ENCODE assay signal across 8 cellular contexts in genomic region chr6:36625161-36625919, GRCh38. TPM values are rescaled to one million over a fixed set of nuclear protein-coding genes. Genes with fewer than 3 reads are reported as not detected.
DNase-seq lines count a peak whose midpoint lies in the region; ATAC-seq and TF ChIP-seq lines count a peak whose summit lies in the region.

No MANE protein-coding gene starts in this region.

- H3K4me3 ChIP-seq in lower lobe of right lung: no peak overlapping the region

- H3K36me3 ChIP-seq in lower lobe of right lung: no peaks in the 10 kb centered on the region

- H3K4me1 ChIP-seq in lower lobe of right lung: peaks cover 62% of the 10 kb centered on the region

- no peak for TF ChIP-seq CTCF in lower lobe of right lung (IDR thresholded peaks at IDR 0.05)

- intact Hi-C loops in lower lobe of right lung (cut with DNase I): loop anchor here (10.0 kb wide), 2 partner anchors 49 to 129 kb away; partner anchors contain the start of gene CDKN1A

- no peaks in the 10 kb centered on the region for H3K27me3 ChIP-seq in lower lobe of right lung (ENCODE audit: low read depth)

- H3K27ac ChIP-seq in lower lobe of right lung: peak overlapping the region; percentile 18

- H3K9me3 ChIP-seq in lower lobe of right lung: no peaks in the 10 kb centered on the region

- DNase-seq in AG08395 (ENCODE audit: low spot score) (peak; percentile 81), NCI-H1092 (lab: John Stamatoyannopoulos, UW) (peak; percentile 45), astrocyte of the hippocampus (ENCODE audit: low read depth, low spot score) (peak; percentile 80), lower lobe of right lung (no peak), medulla oblongata (ENCODE audit: extremely low spot score) (no peak)

- ATAC-seq in lower lobe of right lung (no peak), GM21576 (IDR thresholded peaks at IDR 0.05; ENCODE audit: unreplicated experiment) (no peak), HG02840 (IDR thresholded peaks at IDR 0.05; ENCODE audit: low FRiP score, unreplicated experiment) (no peak), HG03439 (IDR thresholded peaks at IDR 0.05; ENCODE audit: unreplicated experiment) (no peak)

RNA-seq across cellular contexts. Expression of gene SRSF3, which starts 31.2 kb away (rescaled TPM):
- 180 TPM for total RNA-seq in lower lobe of right lung

RNA-seq across cellular contexts. Expression of gene CDKN1A, which starts 53.2 kb away (rescaled TPM):
- total RNA-seq in lower lobe of right lung: 71.0 TPM

Comparison
In these comparisons a context has a peak if more than half of its experiments do, and no peak if none do; other contexts are left out.
1. DNase-seq: peak in AG08395 (single experiment), NCI-H1092 (single experiment) and astrocyte of the hippocampus (single experiment); none in lower lobe of right lung (single experiment) and medulla oblongata (single experiment).